In the genomic region with DNA sequence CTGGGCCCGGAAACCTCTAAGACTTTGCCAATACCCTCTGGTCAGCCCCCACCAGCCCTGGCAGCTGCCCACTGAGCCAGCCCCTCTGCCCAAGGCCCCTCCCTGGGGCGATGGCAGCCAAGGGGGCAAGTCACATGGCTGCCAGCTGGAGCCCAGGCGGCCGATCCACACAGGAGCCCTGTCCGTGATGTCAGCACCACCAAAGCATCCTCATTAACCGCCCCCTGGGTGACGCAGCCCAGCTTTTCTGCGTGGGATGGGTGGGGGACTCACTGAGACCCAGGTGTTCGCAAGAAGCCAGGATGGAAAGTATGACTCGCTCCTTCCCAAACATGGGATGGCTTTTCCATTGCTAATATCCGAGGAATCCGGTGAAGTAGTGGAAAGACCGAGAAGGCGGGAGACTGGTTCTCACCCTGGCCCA, we compare ENCODE assay signal across 20 cellular contexts. TPM values are rescaled to one million over a fixed set of nuclear protein-coding genes. Genes with fewer than 3 reads are reported as not detected.
DNase-seq lines count a peak whose midpoint lies in the region; ATAC-seq, FAIRE-seq and TF ChIP-seq lines count a peak whose summit lies in the region.
"Had no signal": no experiment of that assay in that cellular context is flagged by ENCODE, and none has a peak within 500 bp of the region (broad histone marks: within the 10 kb centered on the region; RNA-seq: fewer than 3 reads in every experiment).

No MANE protein-coding gene starts in this region.

- TF ChIP-seq CTCF in AG09309 (IDR thresholded peaks at IDR 0.05; ENCODE audit: control insufficient read depth, insufficient read depth, low read depth, low read length, missing control alignments) = no peak
- no peak for TF ChIP-seq CTCF in IMR-90 (conservative IDR thresholded peaks at IDR 0.05; ENCODE audit: low read depth, low read length)
- TF ChIP-seq CTCF in endothelial cell of umbilical vein (IDR thresholded peaks at IDR 0.05; ENCODE audit: extremely low read depth in 1 of 2, insufficient read depth in 1 of 2, low read depth in 1 of 2, low read length in 2 of 2) = no peak
- TF ChIP-seq CTCF in neural progenitor cell (IDR thresholded peaks at IDR 0.05) = no peak

- TF ChIP-seq RAD21 in IMR-90 (IDR thresholded peaks at IDR 0.05; ENCODE audit: low read length) = no peak

- DNase-seq in AG09309 (ENCODE audit: low read depth) (peak; percentile 77), IMR-90 (peak; percentile 92), endothelial cell of umbilical vein (ENCODE audit: low read depth, low spot score) (peak; percentile 40), mesenteric fat pad (ENCODE audit: low spot score) (peak; percentile 60), GF-D8 (lab: John Stamatoyannopoulos, UW) (no peak), NOMO-1 treated with dmso at 0.1 percent for 144 hours (lab: John Stamatoyannopoulos, UW; ENCODE audit: unreplicated experiment) (no peak), neural progenitor cell (ENCODE audit: low spot score) (no peak), SK-N-DZ (ENCODE audit: low spot score) (no peak)
- DNase-seq: activated CD4-positive, alpha-beta memory T cell treated with anti-CD3 and anti-CD28 coated beads, Interleukin-2, amount 10 ng/mL, durations not matched to agents 7 days and 5 days; brain microvascular endothelial cell; DMS53; KBM-7; NCI-H1694; NCI-H526; T-helper 9 cell had no signal

- ATAC-seq in IMR-90 (ENCODE audit: low read depth) = no peak; the same call in 1 of the 2 replicates

- peaks cover 2% of the 10 kb centered on the region for H3K9me3 Mint-ChIP-seq in neural progenitor cell
- H3K9me3 Mint-ChIP-seq: activated CD4-positive, alpha-beta memory T cell treated with anti-CD3 and anti-CD28 coated beads, Interleukin-2, amount 10 ng/mL, durations not matched to agents 7 days and 5 days; activated T-helper 2 cell treated with anti-CD3 and anti-CD28 coated beads, Interferon-gamma antibody, Interleukin-2, Interleukin-4, amounts not matched to agents 10 μg/mL and 5 μg/mL and 100 μg/mL, durations not matched to agents 14 hours and 24 hours and 36 hours; mesothelial cell of epicardium had no signal

- H2BK20ac ChIP-seq in IMR-90 (ENCODE audit: low read depth, low read length) = no peak overlapping the region

- no peak overlapping the region for H2AK9ac ChIP-seq in IMR-90 (replicated peaks; ENCODE audit: low read depth, low read length, poor library complexity)

- no peak overlapping the region for H4K8ac ChIP-seq in IMR-90 (ENCODE audit: low read depth in 2 of 2, low read length in 2 of 2)

- no peaks in the 10 kb centered on the region for H3K79me1 ChIP-seq in IMR-90 (ENCODE audit: low read depth in 1 of 2, low read length in 2 of 2)

- H3K27ac Mint-ChIP-seq in neural progenitor cell = no peak overlapping the region
- H3K27ac Mint-ChIP-seq: activated CD4-positive, alpha-beta memory T cell treated with anti-CD3 and anti-CD28 coated beads, Interleukin-2, amount 10 ng/mL, durations not matched to agents 7 days and 5 days; activated T-helper 2 cell treated with anti-CD3 and anti-CD28 coated beads, Interferon-gamma antibody, Interleukin-2, Interleukin-4, amounts not matched to agents 10 μg/mL and 5 μg/mL and 100 μg/mL, durations not matched to agents 14 hours and 24 hours and 36 hours; B cell; mesothelial cell of epicardium; progenitor cell of endocrine pancreas had no signal

- H2AFZ ChIP-seq in IMR-90 (replicated peaks; ENCODE audit: low read length, poor library complexity) (peak overlapping the region; percentile 9), endothelial cell of umbilical vein (ENCODE audit: low read depth, low read length) (no peak overlapping the region), neural progenitor cell (replicated peaks) (no peak overlapping the region)

- peaks cover 50% of the 10 kb centered on the region for H3K27me3 Mint-ChIP-seq in neural progenitor cell (ENCODE audit: insufficient read depth, low read depth)

- H3K14ac ChIP-seq in IMR-90 (replicated peaks; ENCODE audit: low read depth, low read length) = no peak overlapping the region

- H4K20me1 ChIP-seq in IMR-90 (ENCODE audit: insufficient read depth, low read length) (no peaks in the 10 kb centered on the region), endothelial cell of umbilical vein (replicated peaks; ENCODE audit: control insufficient read depth, extremely low read depth, insufficient read depth, low read length) (no peaks in the 10 kb centered on the region), neural progenitor cell (ENCODE audit: low read depth) (no peaks in the 10 kb centered on the region)

- no peak overlapping the region for H4K91ac ChIP-seq in IMR-90 (ENCODE audit: insufficient read depth, low read depth, low read length)

- H2BK5ac ChIP-seq in IMR-90 (ENCODE audit: low read depth, low read length, poor library complexity, severe bottlenecking) = no peak overlapping the region

- H3K9me1 ChIP-seq in IMR-90 (ENCODE audit: insufficient read depth, low read length) = no peaks in the 10 kb centered on the region; the same call in 1 of the 2 replicates
- H3K9me1 ChIP-seq in endothelial cell of umbilical vein (replicated peaks; ENCODE audit: control insufficient read depth, extremely low read depth, insufficient read depth, low read length) = no peaks in the 10 kb centered on the region

- BruUV-seq in IMR-90 (replicated peaks; lab: Mats Ljungman, UMichigan) = no TSS peak
- BruUV-seq in endothelial cell of umbilical vein (replicated peaks; lab: Mats Ljungman, UMichigan) = no TSS peak

- no peaks in the 10 kb centered on the region for H3K36me3 Mint-ChIP-seq in neural progenitor cell
- H3K36me3 Mint-ChIP-seq: mesothelial cell of epicardium had no signal

- intact Hi-C loops in IMR-90 (cut with micrococcal nuclease) (no loop called here), endothelial cell of umbilical vein (cut with micrococcal nuclease) (no loop called here)

- H3K4me2 ChIP-seq in IMR-90 (ENCODE audit: low read depth, low read length) (no peak overlapping the region), endothelial cell of umbilical vein (ENCODE audit: insufficient read depth, low read length) (no peak overlapping the region), neural progenitor cell (no peak overlapping the region)

- POLR2A ChIA-PET in IMR-90 (lab: Charles Lee; ENCODE audit: unreplicated experiment) (no interaction called here), endothelial cell of umbilical vein (lab: Charles Lee) (no interaction called here)

- FAIRE-seq in endothelial cell of umbilical vein (lab: Jason Lieb, UNC) = no peak

- no peak overlapping the region for H3K18ac ChIP-seq in IMR-90 (ENCODE audit: low read depth, low read length)

- H3K4me1 Mint-ChIP-seq in neural progenitor cell = peaks cover 4% of the 10 kb centered on the region

- TF ChIP-seq POLR2A in IMR-90 (IDR thresholded peaks at IDR 0.05; ENCODE audit: low read depth, low read length) (no peak), endothelial cell of umbilical vein (IDR thresholded peaks at IDR 0.05; ENCODE audit: low read depth, low read length) (no peak)

- H3K4me1 ChIP-seq in IMR-90 (ENCODE audit: control insufficient read depth, insufficient read depth, low read length) = peaks cover 4% of the 10 kb centered on the region
- H3K4me1 ChIP-seq in endothelial cell of umbilical vein (ENCODE audit: control insufficient read depth, extremely low read depth, insufficient read depth, low read length) = peaks cover 3% of the 10 kb centered on the region
- H3K4me1 ChIP-seq in neural progenitor cell = peaks cover 5% of the 10 kb centered on the region

- H3K23ac ChIP-seq in IMR-90 (ENCODE audit: low read depth, low read length) = no peak overlapping the region

- H4K5ac ChIP-seq in IMR-90 (ENCODE audit: low read depth, low read length) = no peak overlapping the region

- dilution Hi-C loops in IMR-90 (cut with HindIII; ENCODE audit: low sequenced_read_pairs, unreplicated experiment) = no loop called here
- dilution Hi-C loops in endothelial cell of umbilical vein (cut with MboI; ENCODE audit: extremely low pct_ligation_motif_present, low sequenced_read_pairs) = no loop called here

- H3F3A ChIP-seq in neural progenitor cell (ENCODE audit: low read depth) = no peaks in the 10 kb centered on the region

- H2BK120ac ChIP-seq in IMR-90 (ENCODE audit: low read depth, low read length) = peak overlapping the region; percentile 14; the same call in 1 of the 2 replicates

- H2AK5ac ChIP-seq in IMR-90 (ENCODE audit: low read depth, low read length) = no peak overlapping the region

- no peak overlapping the region for H3K4ac ChIP-seq in IMR-90 (ENCODE audit: low read depth, low read length)

- no peak overlapping the region for H3K56ac ChIP-seq in IMR-90 (ENCODE audit: extremely low read depth, insufficient read depth, low read length)

- in situ Hi-C loops in IMR-90 (cut with MboI; ENCODE audit: low sequenced_read_pairs) = no loop called here

- no peak overlapping the region for H2BK15ac ChIP-seq in IMR-90 (ENCODE audit: low read depth, low read length)

- H3K4me3 ChIP-seq in AG09309 (ENCODE audit: control insufficient read depth, low read depth, low read length) (no peak overlapping the region), IMR-90 (ENCODE audit: insufficient read depth, low read depth, low read length) (no peak overlapping the region), endothelial cell of umbilical vein (replicated peaks in 1 of 3; ENCODE audit: insufficient read depth in 1 of 3, low read depth in 1 of 3, low read length in 3 of 3) (no peak overlapping the region), neural progenitor cell (no peak overlapping the region)

- H3K79me2 ChIP-seq in endothelial cell of umbilical vein (ENCODE audit: control insufficient read depth, insufficient read depth, low read length) (no peaks in the 10 kb centered on the region), neural progenitor cell (ENCODE audit: low read depth) (no peaks in the 10 kb centered on the region)

- CTCF ChIA-PET in IMR-90 (lab: Yijun Ruan, JAX) = no interaction called here
- CTCF ChIA-PET in endothelial cell of umbilical vein (lab: Charles Lee) = interaction anchor here (0.6 to 2.7 kb wide), 4 partner anchors 11 to 93 kb away, joined by 3 to 6 read pairs (median 3); no protein-coding TSS in a partner anchor

- no peaks in the 10 kb centered on the region for H3K9me3 ChIP-seq in IMR-90 (ENCODE audit: control insufficient read depth, insufficient read depth, low read length)
- H3K9me3 ChIP-seq in endothelial cell of umbilical vein (replicated peaks; ENCODE audit: control insufficient read depth, insufficient read depth, low read length) = no peaks in the 10 kb centered on the region
- H3K9me3 ChIP-seq in neural progenitor cell (ENCODE audit: low read depth) = no peaks in the 10 kb centered on the region

- WGBS in IMR-90 (ENCODE audit: extremely low coverage in 2 of 2, insufficient read length in 1 of 2), 2 experiments = no CpG with 5 or more reads among the region's 14 CpGs

- H3K9ac ChIP-seq in IMR-90 (ENCODE audit: low read depth, low read length) (no peak overlapping the region), endothelial cell of umbilical vein (replicated peaks; ENCODE audit: extremely low read depth, insufficient read depth, low read length) (no peak overlapping the region), neural progenitor cell (no peak overlapping the region)

- H3K27ac ChIP-seq in IMR-90 (ENCODE audit: insufficient read depth, low read length) (no peak overlapping the region), endothelial cell of umbilical vein (ENCODE audit: insufficient read depth, low read depth, low read length) (no peak overlapping the region), neural progenitor cell (no peak overlapping the region)
- H3K27ac ChIP-seq: brain microvascular endothelial cell, epithelial cell of prostate had no signal

- H3K27me3 ChIP-seq in IMR-90 (ENCODE audit: control insufficient read depth, insufficient read depth, low read length) (peaks cover 30% of the 10 kb centered on the region), endothelial cell of umbilical vein (ENCODE audit: control insufficient read depth in 2 of 2, insufficient read depth in 2 of 2, low read length in 2 of 2) (peaks cover 0 to 3% of the 10 kb centered on the region in 2 experiments), neural progenitor cell (peaks cover 72% of the 10 kb centered on the region)

- H3K4me3 Mint-ChIP-seq in neural progenitor cell = no peak overlapping the region
- H3K4me3 Mint-ChIP-seq: activated CD4-positive, alpha-beta memory T cell treated with anti-CD3 and anti-CD28 coated beads, Interleukin-2, amount 10 ng/mL, durations not matched to agents 7 days and 5 days; B cell; mesothelial cell of epicardium had no signal

- no peaks in the 10 kb centered on the region for H3K36me3 ChIP-seq in IMR-90 (ENCODE audit: control insufficient read depth, insufficient read depth, low read length)
- H3K36me3 ChIP-seq in endothelial cell of umbilical vein (ENCODE audit: control insufficient read depth in 2 of 2, extremely low read depth in 1 of 2, insufficient read depth in 2 of 2, low read length in 2 of 2) = no peaks in the 10 kb centered on the region
- no peaks in the 10 kb centered on the region for H3K36me3 ChIP-seq in neural progenitor cell
- H3K36me3 ChIP-seq: brain microvascular endothelial cell had no signal

RNA-seq across cellular contexts. Expression of a gene that starts 46.6 kb away (rescaled TPM):
- under 0.01 TPM in 2 replicates for total RNA-seq in IMR-90 (2012; rRNA removed)
- polyA plus RNA-seq in IMR-90 (2012; rRNA removed) = 0.15 and 0.16 TPM in 2 replicates
- polyA plus RNA-seq in IMR-90 (2012; cell fraction: cytosol; rRNA removed) = 0.21 and 0.23 TPM in 2 replicates
- polyA plus RNA-seq in IMR-90 (2012; cell fraction: nucleus; rRNA removed; ENCODE audit: low replicate concordance) = 0.10 and 0.15 TPM in 2 replicates
- not detected in 2 replicates for total RNA-seq in endothelial cell of umbilical vein
- polyA plus RNA-seq in endothelial cell of umbilical vein = not detected in 2 replicates
- polyA plus RNA-seq in endothelial cell of umbilical vein (2011; cell fraction: cytosol; rRNA removed) = not detected in 2 replicates
- not detected in 2 replicates for polyA plus RNA-seq in endothelial cell of umbilical vein (2011; cell fraction: nucleus; rRNA removed)
- polyA plus RNA-seq in endothelial cell of umbilical vein (2012) = not detected in 2 replicates
- polyA minus RNA-seq in endothelial cell of umbilical vein = not detected in 2 replicates
- polyA minus RNA-seq in endothelial cell of umbilical vein (2011; cell fraction: cytosol; rRNA and poly(A)+ RNA removed) = 5.2 TPM
- not detected in 2 replicates for polyA minus RNA-seq in endothelial cell of umbilical vein (2011; cell fraction: nucleus; rRNA and poly(A)+ RNA removed)
- total RNA-seq in mesenteric fat pad = not detected
- total RNA-seq in neural progenitor cell (ENCODE audit: low replicate concordance) = 1.8 and 3.5 TPM in 2 replicates
- 0.16 and 0.22 TPM in 2 replicates for polyA plus RNA-seq in SK-N-DZ (2014; cell fraction: cytosol; rRNA removed)
- polyA plus RNA-seq in SK-N-DZ (2014; cell fraction: nucleus; rRNA removed) = not detected in 2 replicates
- total RNA-seq: activated CD4-positive, alpha-beta memory T cell treated with anti-CD3 and anti-CD28 coated beads, Interleukin-2, amount 10 ng/mL, durations not matched to agents 7 days and 5 days; activated T-helper 2 cell treated with anti-CD3 and anti-CD28 coated beads, Interferon-gamma antibody, Interleukin-2, Interleukin-4, amounts not matched to agents 10 μg/mL and 5 μg/mL and 100 μg/mL, durations not matched to agents 14 hours and 24 hours and 36 hours had no signal

Comparison
In these comparisons a context has a peak if more than half of its experiments do, and no peak if none do; other contexts are left out.
1. DNase-seq: peak in AG09309 (single experiment), IMR-90 (single experiment), endothelial cell of umbilical vein (single experiment) and mesenteric fat pad (single experiment); none in GF-D8 (single experiment), NOMO-1 treated with dmso at 0.1 percent for 144 hours (single experiment), neural progenitor cell (single experiment) and SK-N-DZ (single experiment).